ENCODE assay signal across 18 cellular contexts in genomic region chr12:43332977-43333649, GRCh38.
DNase-seq lines count a peak whose midpoint lies in the region; ATAC-seq and TF ChIP-seq lines count a peak whose summit lies in the region.
"Had no signal": no experiment of that assay in that cellular context is flagged by ENCODE, and none has a peak within 500 bp of the region (broad histone marks: within the 10 kb centered on the region; RNA-seq: fewer than 3 reads in every experiment).

No MANE protein-coding gene starts in this region.

- H3K4me3 ChIP-seq in RWPE2 (ENCODE audit: severe bottlenecking) (no peak overlapping the region), epithelial cell of esophagus (ENCODE audit: low read length) (no peak overlapping the region)
- H3K4me3 ChIP-seq: body of pancreas, heart right ventricle, thoracic aorta had no signal

- H3K27ac ChIP-seq in RWPE2 (ENCODE audit: poor library complexity, severe bottlenecking), result no peak overlapping the region
- H3K27ac ChIP-seq: body of pancreas, heart right ventricle, thoracic aorta had no signal

- no peaks in the 10 kb centered on the region for H3K9me3 ChIP-seq in RWPE2 (ENCODE audit: severe bottlenecking)
- H3K9me3 ChIP-seq: body of pancreas, thoracic aorta had no signal

- POLR2A ChIA-PET in HEK293T (lab: Yijun Ruan, JAX), result no interaction called here

- H3K4me1 ChIP-seq in RWPE2 (ENCODE audit: insufficient read depth, poor library complexity, severe bottlenecking), result peaks cover 14% of the 10 kb centered on the region
- H3K4me1 ChIP-seq: body of pancreas had no signal

- peak; percentile 53; the same call in 1 of the 3 replicates for ATAC-seq in RWPE2 (ENCODE audit: low read depth)
- ATAC-seq: activated CD8-positive, alpha-beta T cell treated with anti-CD3 and anti-CD28 coated beads for 36 hours; body of pancreas; HCT116 had no signal

- peak; percentile 14 for DNase-seq in HEK293T (ENCODE audit: extremely low spot score)
- DNase-seq in RWPE2 (ENCODE audit: low spot score), result no peak
- peak; percentile 27 for DNase-seq in epithelial cell of esophagus (ENCODE audit: low read depth)
- DNase-seq in non-pigmented ciliary epithelial cell (ENCODE audit: low read depth), result peak; percentile 66
- DNase-seq in NCI-H526 (lab: John Stamatoyannopoulos, UW), result no peak
- no peak for DNase-seq in stimulated activated CD4-positive, alpha-beta T cell treated with anti-CD3 and anti-CD28 coated beads, Interleukin-4, amount 100 ng/mL, for 24 hours
- no peak for DNase-seq in effector CD8-positive, alpha-beta T cell (lab: John Stamatoyannopoulos, UW)
- DNase-seq in T-helper 1 cell, result no peak
- DNase-seq: activated CD8-positive, alpha-beta T cell treated with anti-CD3 and anti-CD28 coated beads for 36 hours; body of pancreas; DMS153; endodermal cell; heart right ventricle; NCI-H1930; SIG-M5; stimulated activated CD4-positive, alpha-beta T cell treated with anti-CD3 and anti-CD28 coated beads, Interleukin-2, amount 100 ng/mL, for 24 hours had no signal

- H3K36me3 ChIP-seq in RWPE2 (ENCODE audit: low read depth), result no peaks in the 10 kb centered on the region
- H3K36me3 ChIP-seq: heart right ventricle, thoracic aorta had no signal

- CTCF ChIA-PET in HEK293T (lab: Yijun Ruan, JAX), result no interaction called here

- TF ChIP-seq CTCF in RWPE2 (IDR thresholded peaks at IDR 0.05; ENCODE audit: poor library complexity, severe bottlenecking) (no peak), epithelial cell of esophagus (IDR thresholded peaks at IDR 0.05; ENCODE audit: insufficient read depth, low read depth, low read length, missing control alignments) (no peak)

- no peaks in the 10 kb centered on the region for H3K27me3 ChIP-seq in RWPE2 (ENCODE audit: insufficient read depth, poor library complexity, severe bottlenecking)
- H3K27me3 ChIP-seq: body of pancreas, heart right ventricle had no signal

TF ChIP-seq in HEK293T, 16 proteins besides CTCF, POLR2A, EP300 and RAD21:
- TF ChIP-seq PKNOX1 (IDR thresholded peaks at IDR 0.05) (0 out of 2 replicates have a peak, but pooled peaks have one; percentile 3), FOXK2 (IDR thresholded peaks at IDR 0.05) (no peak)

Comparison
In these comparisons a context has a peak if more than half of its experiments do, and no peak if none do; other contexts are left out.
1. DNase-seq: peak in HEK293T (single experiment), epithelial cell of esophagus (single experiment) and non-pigmented ciliary epithelial cell (single experiment); none in RWPE2 (single experiment), NCI-H526 (0 of 2), stimulated activated CD4-positive, alpha-beta T cell treated with anti-CD3 and anti-CD28 coated beads, Interleukin-4, amount 100 ng/mL, for 24 hours (single experiment), effector CD8-positive, alpha-beta T cell (single experiment) and T-helper 1 cell (0 of 5).